ENCODE assay signal across 2 cellular contexts in genomic region chr12:132560831-132561783, GRCh38.
TF ChIP-seq lines count a peak whose summit lies in the region.

No MANE protein-coding gene starts in this region.

TF ChIP-seq in GM23338, 12 proteins besides CTCF, POLR2A, EP300 and RAD21:
- TF ChIP-seq EZH2 (IDR thresholded peaks at IDR 0.05; ENCODE audit: low read depth, unreplicated experiment) (no peak), ZNF114 (CRISPR knock-in tag; IDR thresholded peaks at IDR 0.05) (no peak), POLR2AphosphoS5 (IDR thresholded peaks at IDR 0.05; ENCODE audit: low read depth) (peak; percentile 78), ZNF462 (CRISPR knock-in tag; IDR thresholded peaks at IDR 0.05) (no peak), EZH2phosphoT487 (IDR thresholded peaks at IDR 0.05; ENCODE audit: unreplicated experiment) (no peak)
TF ChIP-seq in GM23338: peak in this region for 1.

TF ChIP-seq in HepG2, 621 proteins besides CTCF, POLR2A, EP300 and RAD21 (continues in another document):
- TF ChIP-seq SETDB1 (CRISPR knock-in tag; IDR thresholded peaks at IDR 0.05; ENCODE audit: borderline replicate concordance): no peak
- TF ChIP-seq ZNF598 (CRISPR knock-in tag; IDR thresholded peaks at IDR 0.05; ENCODE audit: borderline replicate concordance): 0 out of 2 replicates have a peak, but pooled peaks have one; percentile 23
- no peak for TF ChIP-seq ZNF720 (CRISPR knock-in tag; IDR thresholded peaks at IDR 0.05)
- no peak for TF ChIP-seq SRSF4 (IDR thresholded peaks at IDR 0.05; ENCODE audit: low read depth, low read length, poor library complexity, severe bottlenecking)
- no peak for TF ChIP-seq ZNF547 (CRISPR knock-in tag; IDR thresholded peaks at IDR 0.05)
- peak; percentile 37; the same call in 1 of the 2 replicates for TF ChIP-seq ZNF607 (CRISPR knock-in tag; IDR thresholded peaks at IDR 0.05; ENCODE audit: borderline replicate concordance)
- no peak for TF ChIP-seq PITX1 (CRISPR knock-in tag; IDR thresholded peaks at IDR 0.05)
- no peak for TF ChIP-seq ZHX2 (IDR thresholded peaks at IDR 0.05; ENCODE audit: low read depth)
- no peak for TF ChIP-seq ZHX2 (CRISPR knock-in tag; IDR thresholded peaks at IDR 0.05; ENCODE audit: borderline replicate concordance)
- TF ChIP-seq KLF11 (CRISPR knock-in tag; IDR thresholded peaks at IDR 0.05): no peak
- no peak for TF ChIP-seq ZNF660 (CRISPR knock-in tag; IDR thresholded peaks at IDR 0.05; ENCODE audit: borderline replicate concordance, low read depth)
- TF ChIP-seq ZNF792 (CRISPR knock-in tag; IDR thresholded peaks at IDR 0.05): 0 out of 2 replicates have a peak, but pooled peaks have one; percentile 4
- no peak for TF ChIP-seq FOXA3 (CRISPR knock-in tag; IDR thresholded peaks at IDR 0.05)
- TF ChIP-seq ZFP91 (CRISPR knock-in tag; IDR thresholded peaks at IDR 0.05; ENCODE audit: borderline replicate concordance): peak; percentile 53; the same call in 1 of the 2 replicates
- no peak for TF ChIP-seq SUZ12 (IDR thresholded peaks at IDR 0.05; ENCODE audit: low read depth, low read length)
- TF ChIP-seq SMAD1 (CRISPR knock-in tag; IDR thresholded peaks at IDR 0.05; ENCODE audit: borderline replicate concordance, low read depth): peak; percentile 34; the same call in 1 of the 2 replicates
- TF ChIP-seq ZNF816 (CRISPR knock-in tag; IDR thresholded peaks at IDR 0.05; ENCODE audit: borderline replicate concordance): no peak
- no peak for TF ChIP-seq ZNF670 (CRISPR knock-in tag; IDR thresholded peaks at IDR 0.05; ENCODE audit: borderline replicate concordance)
- no peak for TF ChIP-seq ZNF564 (CRISPR knock-in tag; IDR thresholded peaks at IDR 0.05)
- no peak for TF ChIP-seq RFX1 (IDR thresholded peaks at IDR 0.05)
- TF ChIP-seq EHMT2 (IDR thresholded peaks at IDR 0.05; ENCODE audit: borderline replicate concordance, low read depth, low read length): no peak
- TF ChIP-seq ZBTB33 (CRISPR knock-in tag; IDR thresholded peaks at IDR 0.05): peak; percentile 31; the same call in 1 of the 2 replicates
- no peak for TF ChIP-seq EEA1 (CRISPR knock-in tag; IDR thresholded peaks at IDR 0.05; ENCODE audit: borderline replicate concordance)
- TF ChIP-seq MAX (IDR thresholded peaks at IDR 0.05): no peak
- peak; percentile 18; the same call in 1 of the 2 replicates for TF ChIP-seq NRL (CRISPR knock-in tag; IDR thresholded peaks at IDR 0.05; ENCODE audit: borderline replicate concordance)
- TF ChIP-seq ATF3 (CRISPR knock-in tag; IDR thresholded peaks at IDR 0.05): 0 out of 2 replicates have a peak, but pooled peaks have one; percentile 2
- 0 out of 2 replicates have a peak, but pooled peaks have one; percentile 32 for TF ChIP-seq ADNP (CRISPR knock-in tag; IDR thresholded peaks at IDR 0.05)
- TF ChIP-seq STAG1 (CRISPR knock-in tag; IDR thresholded peaks at IDR 0.05): peak; percentile 64
- peak; percentile 99 for TF ChIP-seq ZEB1 (IDR thresholded peaks at IDR 0.05; ENCODE audit: insufficient replicate concordance, low read depth)
- no peak for TF ChIP-seq E2F1 (CRISPR knock-in tag; IDR thresholded peaks at IDR 0.05)
- TF ChIP-seq MED13 (CRISPR knock-in tag; IDR thresholded peaks at IDR 0.05): no peak
- peak; percentile 42 for TF ChIP-seq ZNF883 (CRISPR knock-in tag; IDR thresholded peaks at IDR 0.05; ENCODE audit: not compliant biosample characterization)
- no peak; the same call in 1 of the 2 replicates for TF ChIP-seq ZFX (CRISPR knock-in tag; IDR thresholded peaks at IDR 0.05; ENCODE audit: low read depth)
- no peak for TF ChIP-seq CCDC6 (CRISPR knock-in tag; IDR thresholded peaks at IDR 0.05)
- TF ChIP-seq GABPA (IDR thresholded peaks at IDR 0.05; ENCODE audit: low read depth, low read length): no peak
- 0 out of 2 replicates have a peak, but pooled peaks have one; percentile 20 for TF ChIP-seq GABPA (CRISPR knock-in tag; IDR thresholded peaks at IDR 0.05; ENCODE audit: low read depth)
- TF ChIP-seq ZNF280B (CRISPR knock-in tag; IDR thresholded peaks at IDR 0.05; ENCODE audit: borderline replicate concordance): 0 out of 2 replicates have a peak, but pooled peaks have one; percentile 15
- TF ChIP-seq TEAD3 (CRISPR knock-in tag; optimal IDR thresholded peaks at IDR 0.05; ENCODE audit: borderline replicate concordance): no peak
- no peak for TF ChIP-seq MAZ (IDR thresholded peaks at IDR 0.05; ENCODE audit: borderline replicate concordance, low read depth, low read length)
- no peak for TF ChIP-seq MAZ (CRISPR knock-in tag; IDR thresholded peaks at IDR 0.05; ENCODE audit: low read depth)
- TF ChIP-seq ZBTB7B (CRISPR knock-in tag; IDR thresholded peaks at IDR 0.05): peak; percentile 41; the same call in 1 of the 2 replicates
- peak; percentile 50 for TF ChIP-seq AGO2 (optimal IDR thresholded peaks at IDR 0.05; ENCODE audit: low read depth, low read length)
- no peak for TF ChIP-seq THAP11 (CRISPR knock-in tag; IDR thresholded peaks at IDR 0.05)
- TF ChIP-seq AKAP8 (CRISPR knock-in tag; IDR thresholded peaks at IDR 0.05): peak; percentile 57; the same call in 1 of the 2 replicates
- TF ChIP-seq CENPT (CRISPR knock-in tag; IDR thresholded peaks at IDR 0.05; ENCODE audit: low read depth): peak; percentile 26; the same call in 1 of the 2 replicates
- TF ChIP-seq ZNF576 (CRISPR knock-in tag; IDR thresholded peaks at IDR 0.05): no peak
- peak; percentile 45; the same call in 1 of the 2 replicates for TF ChIP-seq ZNF687 (CRISPR knock-in tag; IDR thresholded peaks at IDR 0.05)
- no peak for TF ChIP-seq NFKBIZ (CRISPR knock-in tag; IDR thresholded peaks at IDR 0.05)
- TF ChIP-seq GZF1 (CRISPR knock-in tag; IDR thresholded peaks at IDR 0.05): no peak
